23 cellular contexts compared by ENCODE assay signal in the genomic region with DNA sequence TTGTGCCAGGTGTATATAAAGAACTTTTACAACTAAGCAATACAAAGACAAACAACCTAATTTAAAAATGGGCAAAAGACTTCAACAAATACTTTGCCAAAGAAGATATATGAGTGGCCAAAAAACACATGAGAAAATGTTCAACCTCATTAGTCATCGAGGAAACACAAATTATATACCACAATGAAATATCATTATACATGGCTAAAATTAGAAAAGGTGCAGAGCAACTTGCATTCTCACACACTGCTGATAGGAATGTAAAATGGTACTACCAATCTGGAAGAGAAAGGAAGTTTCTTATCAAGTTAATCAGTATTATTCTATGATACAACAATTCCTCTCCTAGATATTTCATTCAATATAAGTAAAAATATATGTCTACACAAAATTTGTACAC.
"Had no signal": no experiment of that assay in that cellular context is flagged by ENCODE, and none has a peak within 500 bp of the region (broad histone marks: within the 10 kb centered on the region; RNA-seq: fewer than 3 reads in every experiment).

No MANE protein-coding gene starts in this region.

- H3K9me3 ChIP-seq: mucosa of descending colon, neutrophil, tibial artery, vagina had no signal

- ATAC-seq: activated CD8-positive, alpha-beta memory T cell treated with anti-CD3 and anti-CD28 coated beads, Interleukin-2, amount 10 ng/mL, durations not matched to agents 7 days and 5 days; activated naive CD4-positive, alpha-beta T cell treated with anti-CD3 and anti-CD28 coated beads, Interleukin-2, amount 50 U/mL, for 72 hours; left colon; mucosa of descending colon; naive thymus-derived CD8-positive, alpha-beta T cell; stimulated activated effector memory CD8-positive, alpha-beta T cell treated with anti-CD3 and anti-CD28 coated beads, Interleukin-12 subunit alpha, Interleukin-12 subunit beta, amount 100 ng/mL, for 72 hours had no signal

- H3K27ac ChIP-seq: coronary artery, neutrophil, right atrium auricular region, tibial artery, vagina had no signal

- H3K27me3 ChIP-seq: right atrium auricular region, tibial artery, vagina had no signal

- H3K4me3 ChIP-seq: coronary artery, lung, mucosa of descending colon, right atrium auricular region, tibial artery, vagina had no signal

- H3K4me1 ChIP-seq: right atrium auricular region, tibial artery, vagina had no signal

- H3K36me3 ChIP-seq: neutrophil, right atrium auricular region, tibial artery, vagina had no signal

- DNase-seq: activated CD4-positive, alpha-beta T cell treated with anti-CD3 and anti-CD28 coated beads for 1 hour; activated CD4-positive, alpha-beta T cell treated with anti-CD3 and anti-CD28 coated beads, Interleukin-2, amount 50 U/mL, for 48 hours; activated CD8-positive, alpha-beta memory T cell treated with anti-CD3 and anti-CD28 coated beads, Interleukin-2, amount 10 ng/mL, durations not matched to agents 7 days and 5 days; activated effector memory CD4-positive, alpha-beta T cell treated with Interleukin-2 at 50 U/mL for 16 hours; activated T-cell treated with anti-CD3 and anti-CD28 coated beads, Interleukin-2, amount 50 U/mL, for 24 hours; amygdala; effector CD8-positive, alpha-beta T cell; erythroblast; glutamatergic neuron; immature natural killer cell; left colon; mucosa of descending colon; naive thymus-derived CD8-positive, alpha-beta T cell; posterior cingulate gyrus; T-helper 9 cell; tibial artery had no signal
